ENCODE assay signal across 8 cellular contexts in genomic region chr6:21594427-21595264, GRCh38. TPM values are rescaled to one million over a fixed set of nuclear protein-coding genes. Genes with fewer than 3 reads are reported as not detected.
DNase-seq lines count a peak whose midpoint lies in the region; ATAC-seq, FAIRE-seq and TF ChIP-seq lines count a peak whose summit lies in the region.

No MANE protein-coding gene starts in this region.

- peaks cover 35% of the 10 kb centered on the region for H3K4me1 ChIP-seq in Karpas-422 (ENCODE audit: low read length)
- H3K4me1 ChIP-seq in endocrine pancreas (ENCODE audit: control insufficient read depth, insufficient read depth, low read length), result no peaks in the 10 kb centered on the region

- H3K36me3 Mint-ChIP-seq in activated CD4-positive, alpha-beta T cell treated with anti-CD3 and anti-CD28 coated beads, Interleukin-2, amount 10 ng/mL, durations not matched to agents 24 days and 14 days (ENCODE audit: low read depth), result peaks cover 9% of the 10 kb centered on the region
- H3K36me3 Mint-ChIP-seq in memory B cell, result peaks cover 2% of the 10 kb centered on the region

- peaks cover 12% of the 10 kb centered on the region; the same call in 1 of the 2 replicates for H4K20me1 ChIP-seq in Karpas-422 (ENCODE audit: insufficient read depth, low read depth, low read length)

- H3K79me2 ChIP-seq in Karpas-422 (ENCODE audit: low read length), result 0 out of 2 replicates have a peak, but pooled peaks cover 3% of the 10 kb centered on the region

- DNase-seq in EH (ENCODE audit: low read depth) (peak; percentile 75), Karpas-422 (peak; percentile 78), memory B cell (ENCODE audit: low spot score in 2 of 2) (peak; percentile 9 to 50), D721Med (ENCODE audit: insufficient read length, low spot score) (no peak)
- DNase-seq in activated CD4-positive, alpha-beta T cell treated with anti-CD3 and anti-CD28 coated beads, Interleukin-2, amount 10 ng/mL, durations not matched to agents 24 days and 14 days, result peak; percentile 79
- DNase-seq in stimulated activated naive CD4-positive, alpha-beta T cell treated with Interleukin-2 at 50 U/mL for 16 hours (lab: John Stamatoyannopoulos, UW), result peak; percentile 22

- peak overlapping the region; percentile 83 for H3K9ac ChIP-seq in Karpas-422 (ENCODE audit: low read length)
- peak overlapping the region; percentile 65 for H3K9ac ChIP-seq in endocrine pancreas (ENCODE audit: control insufficient read depth, insufficient read depth, low read length)

- H3K4me3 Mint-ChIP-seq in activated CD4-positive, alpha-beta T cell treated with anti-CD3 and anti-CD28 coated beads, Interleukin-2, amount 10 ng/mL, durations not matched to agents 24 days and 14 days, result peak overlapping the region; percentile 83
- no peak overlapping the region for H3K4me3 Mint-ChIP-seq in memory B cell

- H3K27me3 Mint-ChIP-seq in activated CD4-positive, alpha-beta T cell treated with anti-CD3 and anti-CD28 coated beads, Interleukin-2, amount 10 ng/mL, durations not matched to agents 24 days and 14 days, result peaks cover 50% of the 10 kb centered on the region
- H3K27me3 Mint-ChIP-seq in memory B cell, result no peaks in the 10 kb centered on the region

- H3K4me1 Mint-ChIP-seq in activated CD4-positive, alpha-beta T cell treated with anti-CD3 and anti-CD28 coated beads, Interleukin-2, amount 10 ng/mL, durations not matched to agents 24 days and 14 days, result peaks cover 22% of the 10 kb centered on the region
- peaks cover 16% of the 10 kb centered on the region for H3K4me1 Mint-ChIP-seq in memory B cell

- FAIRE-seq in D721Med (lab: Jason Lieb, UNC), result no peak

- H3K27me3 ChIP-seq in Karpas-422 (ENCODE audit: low read length) (no peaks in the 10 kb centered on the region), endocrine pancreas (ENCODE audit: control insufficient read depth, insufficient read depth, low read length) (no peaks in the 10 kb centered on the region)

- H3K4me3 ChIP-seq in Karpas-422 (ENCODE audit: low read length) (peak overlapping the region; percentile 85), endocrine pancreas (ENCODE audit: control insufficient read depth, insufficient read depth, low read length) (peak overlapping the region; percentile 88)

- peak overlapping the region; percentile 99 for H2AFZ ChIP-seq in Karpas-422 (ENCODE audit: low read length)

- H3K27ac Mint-ChIP-seq in activated CD4-positive, alpha-beta T cell treated with anti-CD3 and anti-CD28 coated beads, Interleukin-2, amount 10 ng/mL, durations not matched to agents 24 days and 14 days, result peak overlapping the region; percentile 85
- H3K27ac Mint-ChIP-seq in memory B cell, result no peak overlapping the region

- H3K27ac ChIP-seq in Karpas-422 (ENCODE audit: low read length), result peak overlapping the region; percentile 55

- H3K4me2 ChIP-seq in Karpas-422 (ENCODE audit: low read depth, low read length, poor library complexity, severe bottlenecking), result peak overlapping the region; percentile 80

- intact Hi-C loops in activated CD4-positive, alpha-beta T cell treated with anti-CD3 and anti-CD28 coated beads, Interleukin-2, amount 10 ng/mL, durations not matched to agents 24 days and 14 days (cut with micrococcal nuclease), result loop anchor here (5.0 to 10.0 kb wide), 4 partner anchors 160 to 1382 kb away; partner anchors contain the start of gene MBOAT1

- ATAC-seq in GM21515 (IDR thresholded peaks at IDR 0.05; ENCODE audit: unreplicated experiment) (peak; percentile 24), memory B cell (ENCODE audit: low read depth) (peak; percentile 6)

- H3K9me3 ChIP-seq in Karpas-422 (ENCODE audit: low read length) (no peaks in the 10 kb centered on the region), endocrine pancreas (ENCODE audit: control insufficient read depth, low read length) (no peaks in the 10 kb centered on the region)

- TF ChIP-seq CTCF in D721Med (IDR thresholded peaks at IDR 0.05; ENCODE audit: insufficient read depth, missing control alignments), result no peak

- H3K9me2 ChIP-seq in Karpas-422 (replicated peaks; ENCODE audit: insufficient read depth, low read length), result no peaks in the 10 kb centered on the region

- H3K9me3 Mint-ChIP-seq in activated CD4-positive, alpha-beta T cell treated with anti-CD3 and anti-CD28 coated beads, Interleukin-2, amount 10 ng/mL, durations not matched to agents 24 days and 14 days, result no peaks in the 10 kb centered on the region
- no peaks in the 10 kb centered on the region for H3K9me3 Mint-ChIP-seq in memory B cell

- H3K36me3 ChIP-seq in Karpas-422 (ENCODE audit: insufficient read depth, low read length) (no peaks in the 10 kb centered on the region), endocrine pancreas (ENCODE audit: control insufficient read depth, insufficient read depth, low read length) (no peaks in the 10 kb centered on the region)

RNA-seq across cellular contexts. Expression of gene SOX4, which starts 1.1 kb away (rescaled TPM):
- total RNA-seq in Karpas-422 (2014; rRNA removed; shearing (Covaris generic); ENCODE audit: low replicate concordance), result 5.0 and 5.3 TPM in 2 replicates
- total RNA-seq in activated CD4-positive, alpha-beta T cell treated with anti-CD3 and anti-CD28 coated beads, Interleukin-2, amount 10 ng/mL, durations not matched to agents 24 days and 14 days, result 0.79 and 0.95 TPM in 2 replicates
